ENCODE assay signal across 27 cellular contexts in genomic region chr2:12791906-12792305, GRCh38.
"Had no signal": no experiment of that assay in that cellular context is flagged by ENCODE, and none has a peak within 500 bp of the region (broad histone marks: within the 10 kb centered on the region; RNA-seq: fewer than 3 reads in every experiment).

No MANE protein-coding gene starts in this region.

- H3K9me3 ChIP-seq: stomach, suprapubic skin, testis, thoracic aorta, thyroid gland, tibial artery, tibial nerve, transverse colon, upper lobe of left lung, upper lobe of right lung, uterus, vagina had no signal

- DNase-seq: stimulated activated CD4-positive, alpha-beta T cell treated with anti-CD3 and anti-CD28 coated beads, Interleukin-2, amount 100 ng/mL, for 48 hours; stimulated activated CD4-positive, alpha-beta T cell treated with anti-CD3 and anti-CD28 coated beads, Interleukin-4, amount 100 ng/mL, for 1 hour; stimulated activated CD4-positive, alpha-beta T cell treated with anti-CD3 and anti-CD28 coated beads, Interleukin-4, amount 100 ng/mL, for 24 hours; stimulated activated CD4-positive, alpha-beta T cell treated with anti-CD3 and anti-CD28 coated beads, Interleukin-4, amount 100 ng/mL, for 4 hours; stimulated activated CD8-positive, alpha-beta memory T cell treated with anti-CD3 and anti-CD28 coated beads, Interleukin-4, amount 100 ng/mL, for 48 hours; stimulated activated naive B cell treated with anti-CD40 and anti-IgM and Interleukin-4, amounts not matched to agents 10 μg/mL and 1 μg/mL and 100 μg/mL, for 72 hours; stimulated activated naive CD4-positive, alpha-beta T cell; stimulated activated naive CD4-positive, alpha-beta T cell treated with Interleukin-2 at 50 U/mL for 16 hours; stimulated activated naive CD8-positive, alpha-beta T cell treated with anti-CD3 and anti-CD28 coated beads, Interleukin-15, amount 100 ng/mL, for 72 hours; stimulated activated naive CD8-positive, alpha-beta T cell treated with anti-CD3 and anti-CD28 coated beads, Interleukin-15, Interleukin-2, amounts not matched to agents 100 U/mL and 50 U/mL, for 24 hours; stomach; substantia nigra; testis; thyroid gland; tibial artery; transverse colon; trophoblast cell; upper lobe of left lung; upper lobe of right lung; uterus had no signal

- H3K4me1 ChIP-seq: stomach, suprapubic skin, testis, thyroid gland, tibial artery, transverse colon, upper lobe of left lung, upper lobe of right lung, uterus, vagina had no signal

- FAIRE-seq: urothelium cell line had no signal

- ATAC-seq: stimulated activated effector memory CD8-positive, alpha-beta T cell treated with anti-CD3 and anti-CD28 coated beads, Interleukin-12 subunit alpha, Interleukin-12 subunit beta, amount 100 ng/mL, for 72 hours; stimulated activated memory B cell treated with anti-CD40 and anti-IgM and Interleukin-4, amounts not matched to agents 10 μg/mL and 1 μg/mL and 100 μg/mL, for 72 hours; stimulated activated naive B cell treated with anti-CD40 and anti-IgM and Interleukin-4, amounts not matched to agents 10 μg/mL and 1 μg/mL and 100 μg/mL, for 72 hours; stimulated activated naive CD8-positive, alpha-beta T cell treated with anti-CD3 and anti-CD28 coated beads, Interleukin-15, amount 100 ng/mL, for 72 hours; stimulated activated naive CD8-positive, alpha-beta T cell treated with anti-CD3 and anti-CD28 coated beads, Interleukin-15, Interleukin-2, amounts not matched to agents 100 U/mL and 50 U/mL, for 24 hours; upper lobe of right lung had no signal

- H3K27me3 ChIP-seq: stomach, suprapubic skin, testis, thyroid gland, tibial artery, tibial nerve, transverse colon, upper lobe of left lung, upper lobe of right lung, uterus, vagina had no signal

- H3K4me3 ChIP-seq: stomach, suprapubic skin, testis, thoracic aorta, thyroid gland, tibial artery, tibial nerve, transverse colon, upper lobe of left lung, upper lobe of right lung, uterus, vagina had no signal

- H3K27ac ChIP-seq: stomach, suprapubic skin, testis, thoracic aorta, thyroid gland, tibial artery, tibial nerve, transverse colon, upper lobe of left lung, upper lobe of right lung, uterus, vagina had no signal

- H3K36me3 ChIP-seq: stomach, suprapubic skin, thoracic aorta, thyroid gland, tibial artery, tibial nerve, transverse colon, upper lobe of left lung, upper lobe of right lung, uterus, vagina had no signal
